ENCODE assay signal across 1 cellular context in the genomic region with DNA sequence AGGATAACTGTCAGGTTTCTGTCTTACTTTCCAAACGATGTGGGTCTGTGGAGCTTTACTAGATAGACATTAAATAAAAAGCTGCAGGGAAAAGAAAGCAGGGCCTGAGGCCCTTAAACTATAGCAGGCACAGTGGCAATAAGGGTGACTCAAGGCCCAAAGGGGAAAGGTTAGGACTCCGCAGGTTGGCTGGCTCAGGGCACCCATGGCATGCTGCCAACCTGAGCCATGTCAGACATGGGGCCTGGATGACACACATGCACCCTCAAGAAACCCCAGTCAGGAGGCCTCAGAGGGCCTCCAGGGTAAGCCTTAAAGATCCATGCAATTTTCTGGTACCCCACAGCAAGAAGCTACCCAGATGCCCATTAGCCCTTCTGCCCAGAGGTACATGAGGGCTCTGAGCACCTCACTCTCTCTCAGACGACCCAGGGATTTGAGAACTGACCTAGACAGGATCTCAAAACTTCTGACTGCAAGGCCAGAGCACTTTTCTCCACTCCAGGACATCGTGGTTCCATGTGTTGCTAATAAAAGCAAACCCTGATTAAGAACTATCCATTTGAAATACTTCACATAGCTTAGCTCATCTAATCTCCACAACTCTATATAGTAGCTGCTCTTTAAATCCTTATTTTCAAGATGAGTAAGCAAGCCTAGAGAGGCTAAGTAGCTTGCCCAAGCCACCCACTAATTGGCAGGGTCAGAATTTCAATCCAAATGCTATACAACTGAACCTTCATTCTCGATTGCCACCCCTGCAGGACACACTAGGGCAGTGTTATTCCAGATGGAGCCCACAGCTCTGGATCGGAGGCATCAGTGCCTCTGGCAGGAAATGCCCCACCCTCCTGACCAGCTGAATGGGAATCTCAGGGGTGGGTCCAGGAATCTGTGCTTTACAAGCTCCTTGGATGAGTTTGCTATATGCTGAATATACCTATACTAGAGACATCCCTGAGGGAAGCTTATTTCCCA.
TF ChIP-seq lines count a peak whose summit lies in the region.

No MANE protein-coding gene starts in this region.

TF ChIP-seq in HepG2, 621 proteins besides CTCF, POLR2A, EP300 and RAD21:
- no peak for TF ChIP-seq NCOA2 (CRISPR knock-in tag; IDR thresholded peaks at IDR 0.05)
- TF ChIP-seq, protein P1, sequence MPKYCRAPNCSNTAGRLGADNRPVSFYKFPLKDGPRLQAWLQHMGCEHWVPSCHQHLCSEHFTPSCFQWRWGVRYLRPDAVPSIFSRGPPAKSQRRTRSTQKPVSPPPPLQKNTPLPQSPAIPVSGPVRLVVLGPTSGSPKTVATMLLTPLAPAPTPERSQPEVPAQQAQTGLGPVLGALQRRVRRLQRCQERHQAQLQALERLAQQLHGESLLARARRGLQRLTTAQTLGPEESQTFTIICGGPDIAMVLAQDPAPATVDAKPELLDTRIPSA (CRISPR knock-in tag; IDR thresholded peaks at IDR 0.05; ENCODE audit: borderline replicate concordance): no peak
- TF ChIP-seq ZBTB42 (CRISPR knock-in tag; IDR thresholded peaks at IDR 0.05): no peak
- TF ChIP-seq SUZ12 (IDR thresholded peaks at IDR 0.05; ENCODE audit: low read depth, low read length): no peak
- no peak for TF ChIP-seq ZNF264 (CRISPR knock-in tag; IDR thresholded peaks at IDR 0.05)
- TF ChIP-seq, protein P2, sequence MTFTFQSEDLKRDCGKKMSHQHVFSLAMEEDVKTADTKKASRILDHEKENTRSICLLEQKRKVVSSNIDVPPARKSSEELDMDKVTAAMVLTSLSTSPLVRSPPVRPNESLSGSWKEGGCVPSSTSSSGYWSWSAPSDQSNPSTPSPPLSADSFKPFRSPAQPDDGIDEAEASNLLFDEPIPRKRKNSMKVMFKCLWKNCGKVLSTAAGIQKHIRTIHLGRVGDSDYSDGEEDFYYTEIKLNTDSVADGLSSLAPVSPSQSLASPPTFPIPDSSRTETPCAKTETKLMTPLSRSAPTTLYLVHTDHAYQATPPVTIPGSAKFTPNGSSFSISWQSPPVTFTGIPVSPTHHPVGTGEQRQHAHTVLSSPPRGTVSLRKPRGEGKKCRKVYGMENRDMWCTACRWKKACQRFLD (CRISPR knock-in tag; IDR thresholded peaks at IDR 0.05; ENCODE audit: borderline replicate concordance): no peak
- no peak for TF ChIP-seq ZNF343 (CRISPR knock-in tag; IDR thresholded peaks at IDR 0.05)
- TF ChIP-seq, protein P3, sequence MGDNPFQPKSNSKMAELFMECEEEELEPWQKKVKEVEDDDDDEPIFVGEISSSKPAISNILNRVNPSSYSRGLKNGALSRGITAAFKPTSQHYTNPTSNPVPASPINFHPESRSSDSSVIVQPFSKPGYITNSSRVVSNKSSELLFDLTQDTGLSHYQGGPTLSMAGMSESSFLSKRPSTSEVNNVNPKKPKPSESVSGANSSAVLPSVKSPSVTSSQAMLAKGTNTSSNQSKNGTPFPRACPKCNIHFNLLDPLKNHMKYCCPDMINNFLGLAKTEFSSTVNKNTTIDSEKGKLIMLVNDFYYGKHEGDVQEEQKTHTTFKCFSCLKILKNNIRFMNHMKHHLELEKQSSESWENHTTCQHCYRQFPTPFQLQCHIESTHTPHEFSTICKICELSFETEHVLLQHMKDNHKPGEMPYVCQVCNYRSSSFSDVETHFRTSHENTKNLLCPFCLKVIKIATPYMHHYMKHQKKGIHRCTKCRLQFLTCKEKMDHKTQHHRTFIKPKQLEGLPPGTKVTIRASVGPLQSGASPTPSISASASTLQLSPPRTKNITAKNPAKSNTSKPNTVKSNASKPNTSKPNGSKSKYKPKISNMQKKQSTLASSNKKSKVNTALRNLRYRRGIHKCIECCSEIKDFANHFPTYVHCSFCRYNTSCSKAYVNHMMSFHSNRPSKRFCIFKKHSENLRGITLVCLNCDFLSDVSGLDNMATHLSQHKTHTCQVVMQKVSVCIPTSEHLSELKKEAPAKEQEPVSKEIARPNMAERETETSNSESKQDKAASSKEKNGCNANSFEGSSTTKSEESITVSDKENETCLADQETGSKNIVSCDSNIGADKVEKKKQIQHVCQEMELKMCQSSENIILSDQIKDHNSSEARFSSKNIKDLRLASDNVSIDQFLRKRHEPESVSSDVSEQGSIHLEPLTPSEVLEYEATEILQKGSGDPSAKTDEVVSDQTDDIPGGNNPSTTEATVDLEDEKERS (CRISPR knock-in tag; IDR thresholded peaks at IDR 0.05): no peak
- TF ChIP-seq, protein P4, sequence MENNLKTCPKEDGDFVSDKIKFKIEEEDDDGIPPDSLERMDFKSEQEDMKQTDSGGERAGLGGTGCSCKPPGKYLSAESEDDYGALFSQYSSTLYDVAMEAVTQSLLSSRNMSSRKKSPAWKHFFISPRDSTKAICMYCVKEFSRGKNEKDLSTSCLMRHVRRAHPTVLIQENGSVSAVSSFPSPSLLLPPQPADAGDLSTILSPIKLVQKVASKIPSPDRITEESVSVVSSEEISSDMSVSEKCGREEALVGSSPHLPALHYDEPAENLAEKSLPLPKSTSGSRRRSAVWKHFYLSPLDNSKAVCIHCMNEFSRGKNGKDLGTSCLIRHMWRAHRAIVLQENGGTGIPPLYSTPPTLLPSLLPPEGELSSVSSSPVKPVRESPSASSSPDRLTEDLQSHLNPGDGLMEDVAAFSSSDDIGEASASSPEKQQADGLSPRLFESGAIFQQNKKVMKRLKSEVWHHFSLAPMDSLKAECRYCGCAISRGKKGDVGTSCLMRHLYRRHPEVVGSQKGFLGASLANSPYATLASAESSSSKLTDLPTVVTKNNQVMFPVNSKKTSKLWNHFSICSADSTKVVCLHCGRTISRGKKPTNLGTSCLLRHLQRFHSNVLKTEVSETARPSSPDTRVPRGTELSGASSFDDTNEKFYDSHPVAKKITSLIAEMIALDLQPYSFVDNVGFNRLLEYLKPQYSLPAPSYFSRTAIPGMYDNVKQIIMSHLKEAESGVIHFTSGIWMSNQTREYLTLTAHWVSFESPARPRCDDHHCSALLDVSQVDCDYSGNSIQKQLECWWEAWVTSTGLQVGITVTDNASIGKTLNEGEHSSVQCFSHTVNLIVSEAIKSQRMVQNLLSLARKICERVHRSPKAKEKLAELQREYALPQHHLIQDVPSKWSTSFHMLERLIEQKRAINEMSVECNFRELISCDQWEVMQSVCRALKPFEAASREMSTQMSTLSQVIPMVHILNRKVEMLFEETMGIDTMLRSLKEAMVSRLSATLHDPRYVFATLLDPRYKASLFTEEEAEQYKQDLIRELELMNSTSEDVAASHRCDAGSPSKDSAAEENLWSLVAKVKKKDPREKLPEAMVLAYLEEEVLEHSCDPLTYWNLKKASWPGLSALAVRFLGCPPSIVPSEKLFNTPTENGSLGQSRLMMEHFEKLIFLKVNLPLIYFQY (CRISPR knock-in tag; IDR thresholded peaks at IDR 0.05; ENCODE audit: borderline replicate concordance): no peak
- TF ChIP-seq ZNF274 (CRISPR knock-in tag; IDR thresholded peaks at IDR 0.05): no peak
- no peak for TF ChIP-seq ZNF317 (CRISPR knock-in tag; IDR thresholded peaks at IDR 0.05)
- no peak for TF ChIP-seq ZNF629 (CRISPR knock-in tag; conservative IDR thresholded peaks at IDR 0.05)
- TF ChIP-seq ZNF224 (CRISPR knock-in tag; IDR thresholded peaks at IDR 0.05): no peak
- TF ChIP-seq FOSL1 (CRISPR knock-in tag; IDR thresholded peaks at IDR 0.05; ENCODE audit: borderline replicate concordance): no peak
- TF ChIP-seq, protein P5, sequence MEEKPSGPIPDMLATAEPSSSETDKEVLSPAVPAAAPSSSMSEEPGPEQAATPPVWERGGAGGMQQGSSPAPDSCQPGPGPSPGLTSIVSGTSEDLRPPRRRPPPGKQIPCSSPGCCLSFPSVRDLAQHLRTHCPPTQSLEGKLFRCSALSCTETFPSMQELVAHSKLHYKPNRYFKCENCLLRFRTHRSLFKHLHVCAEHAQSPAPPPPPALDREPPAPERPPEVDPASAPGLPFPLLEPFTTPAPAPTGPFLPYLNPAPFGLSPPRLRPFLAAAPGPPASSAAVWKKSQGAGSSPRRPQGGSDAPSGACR (CRISPR knock-in tag; IDR thresholded peaks at IDR 0.05): no peak
- TF ChIP-seq, protein P6, sequence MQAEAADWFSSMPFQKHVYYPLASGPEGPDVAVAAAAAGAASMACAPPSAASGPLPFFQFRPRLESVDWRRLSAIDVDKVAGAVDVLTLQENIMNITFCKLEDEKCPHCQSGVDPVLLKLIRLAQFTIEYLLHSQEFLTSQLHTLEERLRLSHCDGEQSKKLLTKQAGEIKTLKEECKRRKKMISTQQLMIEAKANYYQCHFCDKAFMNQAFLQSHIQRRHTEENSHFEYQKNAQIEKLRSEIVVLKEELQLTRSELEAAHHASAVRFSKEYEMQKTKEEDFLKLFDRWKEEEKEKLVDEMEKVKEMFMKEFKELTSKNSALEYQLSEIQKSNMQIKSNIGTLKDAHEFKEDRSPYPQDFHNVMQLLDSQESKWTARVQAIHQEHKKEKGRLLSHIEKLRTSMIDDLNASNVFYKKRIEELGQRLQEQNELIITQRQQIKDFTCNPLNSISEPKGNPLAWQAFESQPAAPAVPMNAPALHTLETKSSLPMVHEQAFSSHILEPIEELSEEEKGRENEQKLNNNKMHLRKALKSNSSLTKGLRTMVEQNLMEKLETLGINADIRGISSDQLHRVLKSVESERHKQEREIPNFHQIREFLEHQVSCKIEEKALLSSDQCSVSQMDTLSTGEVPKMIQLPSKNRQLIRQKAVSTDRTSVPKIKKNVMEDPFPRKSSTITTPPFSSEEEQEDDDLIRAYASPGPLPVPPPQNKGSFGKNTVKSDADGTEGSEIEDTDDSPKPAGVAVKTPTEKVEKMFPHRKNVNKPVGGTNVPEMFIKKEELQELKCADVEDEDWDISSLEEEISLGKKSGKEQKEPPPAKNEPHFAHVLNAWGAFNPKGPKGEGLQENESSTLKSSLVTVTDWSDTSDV (CRISPR knock-in tag; IDR thresholded peaks at IDR 0.05): no peak
TF ChIP-seq in HepG2: peak in this region for 0.
